1 cellular context compared by ENCODE assay signal in the genomic region with DNA sequence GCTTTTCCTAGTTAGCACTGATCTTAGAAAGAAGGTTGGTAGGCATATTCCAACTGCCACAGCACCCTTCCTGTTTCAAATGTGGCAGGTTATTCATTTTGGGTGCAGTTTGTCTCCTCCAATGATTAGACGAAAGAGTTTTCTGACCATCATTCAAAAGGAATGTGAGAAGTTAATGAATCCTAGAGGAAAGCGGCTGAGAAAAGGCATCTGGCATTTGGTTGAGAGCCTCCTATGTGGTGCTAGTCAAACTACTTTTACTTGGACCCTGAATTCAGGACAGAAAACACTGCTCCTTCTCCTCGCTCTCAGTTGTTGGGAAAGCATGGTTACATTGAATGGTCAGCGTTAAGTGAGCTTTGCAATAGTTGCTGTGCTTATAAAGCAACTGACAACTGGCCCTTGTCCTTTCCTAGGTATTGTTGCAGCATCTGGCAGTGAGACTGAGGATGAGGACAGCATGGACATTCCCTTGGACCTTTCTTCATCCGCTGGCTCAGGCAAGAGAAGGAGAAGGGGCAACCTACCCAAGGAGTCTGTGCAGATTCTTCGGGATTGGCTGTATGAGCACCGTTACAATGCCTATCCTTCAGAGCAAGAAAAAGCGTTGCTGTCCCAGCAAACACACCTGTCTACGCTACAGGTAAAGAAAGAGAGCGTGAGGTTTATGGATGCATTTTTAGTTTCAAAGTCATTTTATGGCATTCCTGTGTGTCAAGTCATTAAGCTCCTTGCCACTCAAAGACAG.
TF ChIP-seq lines count a peak whose summit lies in the region.

No MANE protein-coding gene starts in this region.

TF ChIP-seq in A549, 52 proteins besides CTCF, POLR2A, EP300 and RAD21 (continued from another document):
- no peak for TF ChIP-seq FOXS1 (CRISPR knock-in tag; IDR thresholded peaks at IDR 0.05)
- 0 out of 2 replicates have a peak, but pooled peaks have one; percentile 16 for TF ChIP-seq TP53 (CRISPR knock-in tag; IDR thresholded peaks at IDR 0.05)
- TF ChIP-seq RCOR1 (IDR thresholded peaks at IDR 0.05; ENCODE audit: low read depth, low read length): no peak
- TF ChIP-seq MAFK (IDR thresholded peaks at IDR 0.05; ENCODE audit: partially characterized antibody): no peak
- no peak for TF ChIP-seq MYC (IDR thresholded peaks at IDR 0.05; ENCODE audit: borderline replicate concordance, low read length)
- no peak for TF ChIP-seq CBX2 (IDR thresholded peaks at IDR 0.05; ENCODE audit: borderline replicate concordance, low read depth)
- no peak for TF ChIP-seq PHF8 (IDR thresholded peaks at IDR 0.05; ENCODE audit: borderline replicate concordance, low read depth)
- TF ChIP-seq ZSCAN20 (CRISPR knock-in tag; IDR thresholded peaks at IDR 0.05): no peak
- TF ChIP-seq, protein P1, sequence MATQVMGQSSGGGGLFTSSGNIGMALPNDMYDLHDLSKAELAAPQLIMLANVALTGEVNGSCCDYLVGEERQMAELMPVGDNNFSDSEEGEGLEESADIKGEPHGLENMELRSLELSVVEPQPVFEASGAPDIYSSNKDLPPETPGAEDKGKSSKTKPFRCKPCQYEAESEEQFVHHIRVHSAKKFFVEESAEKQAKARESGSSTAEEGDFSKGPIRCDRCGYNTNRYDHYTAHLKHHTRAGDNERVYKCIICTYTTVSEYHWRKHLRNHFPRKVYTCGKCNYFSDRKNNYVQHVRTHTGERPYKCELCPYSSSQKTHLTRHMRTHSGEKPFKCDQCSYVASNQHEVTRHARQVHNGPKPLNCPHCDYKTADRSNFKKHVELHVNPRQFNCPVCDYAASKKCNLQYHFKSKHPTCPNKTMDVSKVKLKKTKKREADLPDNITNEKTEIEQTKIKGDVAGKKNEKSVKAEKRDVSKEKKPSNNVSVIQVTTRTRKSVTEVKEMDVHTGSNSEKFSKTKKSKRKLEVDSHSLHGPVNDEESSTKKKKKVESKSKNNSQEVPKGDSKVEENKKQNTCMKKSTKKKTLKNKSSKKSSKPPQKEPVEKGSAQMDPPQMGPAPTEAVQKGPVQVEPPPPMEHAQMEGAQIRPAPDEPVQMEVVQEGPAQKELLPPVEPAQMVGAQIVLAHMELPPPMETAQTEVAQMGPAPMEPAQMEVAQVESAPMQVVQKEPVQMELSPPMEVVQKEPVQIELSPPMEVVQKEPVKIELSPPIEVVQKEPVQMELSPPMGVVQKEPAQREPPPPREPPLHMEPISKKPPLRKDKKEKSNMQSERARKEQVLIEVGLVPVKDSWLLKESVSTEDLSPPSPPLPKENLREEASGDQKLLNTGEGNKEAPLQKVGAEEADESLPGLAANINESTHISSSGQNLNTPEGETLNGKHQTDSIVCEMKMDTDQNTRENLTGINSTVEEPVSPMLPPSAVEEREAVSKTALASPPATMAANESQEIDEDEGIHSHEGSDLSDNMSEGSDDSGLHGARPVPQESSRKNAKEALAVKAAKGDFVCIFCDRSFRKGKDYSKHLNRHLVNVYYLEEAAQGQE (IDR thresholded peaks at IDR 0.05): no peak
- TF ChIP-seq CHD4 (IDR thresholded peaks at IDR 0.05; ENCODE audit: borderline replicate concordance): no peak
- TF ChIP-seq JUN (IDR thresholded peaks at IDR 0.05): peak; percentile 31 to 56; a peak in 4 of 5 replicates
- no peak for TF ChIP-seq HEYL (CRISPR knock-in tag; IDR thresholded peaks at IDR 0.05)
- no peak for TF ChIP-seq ZNF302 (CRISPR knock-in tag; IDR thresholded peaks at IDR 0.05)
- TF ChIP-seq, protein P2, sequence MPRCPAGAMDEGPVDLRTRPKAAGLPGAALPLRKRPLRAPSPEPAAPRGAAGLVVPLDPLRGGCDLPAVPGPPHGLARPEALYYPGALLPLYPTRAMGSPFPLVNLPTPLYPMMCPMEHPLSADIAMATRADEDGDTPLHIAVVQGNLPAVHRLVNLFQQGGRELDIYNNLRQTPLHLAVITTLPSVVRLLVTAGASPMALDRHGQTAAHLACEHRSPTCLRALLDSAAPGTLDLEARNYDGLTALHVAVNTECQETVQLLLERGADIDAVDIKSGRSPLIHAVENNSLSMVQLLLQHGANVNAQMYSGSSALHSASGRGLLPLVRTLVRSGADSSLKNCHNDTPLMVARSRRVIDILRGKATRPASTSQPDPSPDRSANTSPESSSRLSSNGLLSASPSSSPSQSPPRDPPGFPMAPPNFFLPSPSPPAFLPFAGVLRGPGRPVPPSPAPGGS (IDR thresholded peaks at IDR 0.05): peak; percentile 16; the same call in 1 of the 3 replicates
- TF ChIP-seq FOSL2 (IDR thresholded peaks at IDR 0.05): no peak
- TF ChIP-seq FOSL2 (CRISPR knock-in tag; IDR thresholded peaks at IDR 0.05): no peak
- TF ChIP-seq HOXB13 (CRISPR knock-in tag; IDR thresholded peaks at IDR 0.05; ENCODE audit: low read depth): peak; percentile 46; the same call in 1 of the 2 replicates
- TF ChIP-seq RARB (CRISPR knock-in tag; IDR thresholded peaks at IDR 0.05): no peak
- no peak for TF ChIP-seq EHMT2 (IDR thresholded peaks at IDR 0.05; ENCODE audit: low read depth)
